1 cellular context compared by ENCODE assay signal in the genomic region with DNA sequence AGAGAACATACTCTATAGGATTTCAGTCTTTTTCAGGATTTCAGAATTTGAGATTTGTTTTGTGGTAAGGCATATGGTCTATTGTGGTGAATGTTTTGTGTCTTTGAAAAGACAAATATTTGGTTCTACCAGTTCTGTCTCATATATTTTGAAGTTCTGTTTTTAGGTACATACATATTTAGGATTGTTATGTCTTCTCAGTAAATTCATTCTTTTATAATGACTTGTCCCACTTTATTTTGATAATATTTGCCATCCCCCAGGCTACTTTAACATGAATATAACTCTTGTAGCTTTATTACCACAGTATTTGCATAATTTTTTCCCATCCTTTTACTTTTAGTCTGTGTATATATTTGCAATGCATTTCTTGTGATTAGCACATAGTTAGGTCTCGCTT.
TF ChIP-seq lines count a peak whose summit lies in the region.

No MANE protein-coding gene starts in this region.

TF ChIP-seq in GM23338, 12 proteins besides CTCF, POLR2A, EP300 and RAD21 (continued from another document):
- TF ChIP-seq NANOG (IDR thresholded peaks at IDR 0.05; ENCODE audit: borderline replicate concordance): no peak
- no peak for TF ChIP-seq ZNF114 (CRISPR knock-in tag; IDR thresholded peaks at IDR 0.05)
- TF ChIP-seq CREB1 (CRISPR knock-in tag; IDR thresholded peaks at IDR 0.05; ENCODE audit: low read depth): no peak
- no peak for TF ChIP-seq STAT1 (IDR thresholded peaks at IDR 0.05; ENCODE audit: unreplicated experiment)
- TF ChIP-seq EZH2phosphoT487 (IDR thresholded peaks at IDR 0.05; ENCODE audit: unreplicated experiment): no peak
- no peak for TF ChIP-seq POLR2AphosphoS5 (IDR thresholded peaks at IDR 0.05; ENCODE audit: low read depth)
- no peak for TF ChIP-seq ZNF331 (CRISPR knock-in tag; IDR thresholded peaks at IDR 0.05; ENCODE audit: low read depth)
- no peak for TF ChIP-seq EZH2 (IDR thresholded peaks at IDR 0.05; ENCODE audit: low read depth, unreplicated experiment)
- TF ChIP-seq, protein P1, sequence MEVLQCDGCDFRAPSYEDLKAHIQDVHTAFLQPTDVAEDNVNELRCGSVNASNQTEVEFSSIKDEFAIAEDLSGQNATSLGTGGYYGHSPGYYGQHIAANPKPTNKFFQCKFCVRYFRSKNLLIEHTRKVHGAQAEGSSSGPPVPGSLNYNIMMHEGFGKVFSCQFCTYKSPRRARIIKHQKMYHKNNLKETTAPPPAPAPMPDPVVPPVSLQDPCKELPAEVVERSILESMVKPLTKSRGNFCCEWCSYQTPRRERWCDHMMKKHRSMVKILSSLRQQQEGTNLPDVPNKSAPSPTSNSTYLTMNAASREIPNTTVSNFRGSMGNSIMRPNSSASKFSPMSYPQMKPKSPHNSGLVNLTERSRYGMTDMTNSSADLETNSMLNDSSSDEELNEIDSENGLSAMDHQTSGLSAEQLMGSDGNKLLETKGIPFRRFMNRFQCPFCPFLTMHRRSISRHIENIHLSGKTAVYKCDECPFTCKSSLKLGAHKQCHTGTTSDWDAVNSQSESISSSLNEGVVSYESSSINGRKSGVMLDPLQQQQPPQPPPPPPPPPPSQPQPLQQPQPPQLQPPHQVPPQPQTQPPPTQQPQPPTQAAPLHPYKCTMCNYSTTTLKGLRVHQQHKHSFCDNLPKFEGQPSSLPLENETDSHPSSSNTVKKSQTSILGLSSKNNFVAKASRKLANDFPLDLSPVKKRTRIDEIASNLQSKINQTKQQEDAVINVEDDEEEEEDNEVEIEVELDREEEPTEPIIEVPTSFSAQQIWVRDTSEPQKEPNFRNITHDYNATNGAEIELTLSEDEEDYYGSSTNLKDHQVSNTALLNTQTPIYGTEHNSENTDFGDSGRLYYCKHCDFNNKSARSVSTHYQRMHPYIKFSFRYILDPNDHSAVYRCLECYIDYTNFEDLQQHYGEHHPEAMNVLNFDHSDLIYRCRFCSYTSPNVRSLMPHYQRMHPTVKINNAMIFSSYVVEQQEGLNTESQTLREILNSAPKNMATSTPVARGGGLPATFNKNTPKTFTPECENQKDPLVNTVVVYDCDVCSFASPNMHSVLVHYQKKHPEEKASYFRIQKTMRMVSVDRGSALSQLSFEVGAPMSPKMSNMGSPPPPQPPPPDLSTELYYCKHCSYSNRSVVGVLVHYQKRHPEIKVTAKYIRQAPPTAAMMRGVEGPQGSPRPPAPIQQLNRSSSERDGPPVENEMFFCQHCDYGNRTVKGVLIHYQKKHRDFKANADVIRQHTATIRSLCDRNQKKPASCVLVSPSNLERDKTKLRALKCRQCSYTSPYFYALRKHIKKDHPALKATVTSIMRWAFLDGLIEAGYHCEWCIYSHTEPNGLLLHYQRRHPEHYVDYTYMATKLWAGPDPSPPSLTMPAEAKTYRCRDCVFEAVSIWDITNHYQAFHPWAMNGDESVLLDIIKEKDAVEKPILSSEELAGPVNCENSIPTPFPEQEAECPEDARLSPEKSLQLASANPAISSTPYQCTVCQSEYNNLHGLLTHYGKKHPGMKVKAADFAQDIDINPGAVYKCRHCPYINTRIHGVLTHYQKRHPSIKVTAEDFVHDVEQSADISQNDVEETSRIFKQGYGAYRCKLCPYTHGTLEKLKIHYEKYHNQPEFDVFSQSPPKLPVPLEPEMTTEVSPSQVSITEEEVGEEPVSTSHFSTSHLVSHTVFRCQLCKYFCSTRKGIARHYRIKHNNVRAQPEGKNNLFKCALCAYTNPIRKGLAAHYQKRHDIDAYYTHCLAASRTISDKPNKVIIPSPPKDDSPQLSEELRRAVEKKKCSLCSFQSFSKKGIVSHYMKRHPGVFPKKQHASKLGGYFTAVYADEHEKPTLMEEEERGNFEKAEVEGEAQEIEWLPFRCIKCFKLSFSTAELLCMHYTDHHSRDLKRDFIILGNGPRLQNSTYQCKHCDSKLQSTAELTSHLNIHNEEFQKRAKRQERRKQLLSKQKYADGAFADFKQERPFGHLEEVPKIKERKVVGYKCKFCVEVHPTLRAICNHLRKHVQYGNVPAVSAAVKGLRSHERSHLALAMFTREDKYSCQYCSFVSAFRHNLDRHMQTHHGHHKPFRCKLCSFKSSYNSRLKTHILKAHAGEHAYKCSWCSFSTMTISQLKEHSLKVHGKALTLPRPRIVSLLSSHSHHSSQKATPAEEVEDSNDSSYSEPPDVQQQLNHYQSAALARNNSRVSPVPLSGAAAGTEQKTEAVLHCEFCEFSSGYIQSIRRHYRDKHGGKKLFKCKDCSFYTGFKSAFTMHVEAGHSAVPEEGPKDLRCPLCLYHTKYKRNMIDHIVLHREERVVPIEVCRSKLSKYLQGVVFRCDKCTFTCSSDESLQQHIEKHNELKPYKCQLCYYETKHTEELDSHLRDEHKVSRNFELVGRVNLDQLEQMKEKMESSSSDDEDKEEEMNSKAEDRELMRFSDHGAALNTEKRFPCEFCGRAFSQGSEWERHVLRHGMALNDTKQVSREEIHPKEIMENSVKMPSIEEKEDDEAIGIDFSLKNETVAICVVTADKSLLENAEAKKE (CRISPR knock-in tag; IDR thresholded peaks at IDR 0.05): no peak
TF ChIP-seq in GM23338: peak in this region for 0.
